In the genomic region with DNA sequence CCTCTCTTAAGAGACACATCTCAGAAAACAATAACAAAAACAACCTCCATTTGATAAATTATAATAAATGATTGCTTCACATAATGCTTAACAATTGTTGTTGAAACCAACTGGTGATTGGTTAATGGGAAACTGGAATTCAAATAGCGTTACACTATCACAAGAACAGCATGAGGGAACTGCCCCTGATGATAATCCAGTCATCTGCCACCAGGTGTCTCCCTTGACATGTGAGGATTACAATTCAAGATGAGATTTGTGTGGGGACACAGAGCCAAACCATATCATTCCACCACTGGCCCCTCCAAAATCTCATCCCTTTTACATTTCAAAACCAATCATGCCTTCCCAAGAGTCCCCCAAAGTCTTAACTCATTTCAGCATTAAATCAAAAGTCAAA, we compare ENCODE assay signal across 18 cellular contexts.
DNase-seq lines count a peak whose midpoint lies in the region; ATAC-seq and TF ChIP-seq lines count a peak whose summit lies in the region.
"Had no signal": no experiment of that assay in that cellular context is flagged by ENCODE, and none has a peak within 500 bp of the region (broad histone marks: within the 10 kb centered on the region; RNA-seq: fewer than 3 reads in every experiment).

No MANE protein-coding gene starts in this region.

- no peaks in the 10 kb centered on the region for H3K4me1 ChIP-seq in GM23338 (ENCODE audit: insufficient read depth)
- no peaks in the 10 kb centered on the region for H3K4me1 ChIP-seq in endodermal cell (ENCODE audit: control insufficient read depth, insufficient read depth, low read length)
- H3K4me1 ChIP-seq: sigmoid colon, uterus had no signal

- no peak overlapping the region for H3K27ac Mint-ChIP-seq in GM23338
- no peak overlapping the region for H3K27ac Mint-ChIP-seq in endodermal cell

- H3K4me3 ChIP-seq in AG09309 (ENCODE audit: control insufficient read depth, low read depth, low read length) (no peak overlapping the region), GM23338 (no peak overlapping the region), endodermal cell (ENCODE audit: low read length) (peak overlapping the region; percentile 31)
- H3K4me3 ChIP-seq: BLaER1 treated with 17β-estradiol and CSF1 and Interleukin-3, amounts not matched to agents 10 nM and 100 nM; lung; sigmoid colon; uterus had no signal

- H3K27ac ChIP-seq in GM23338 (ENCODE audit: low read depth) (no peak overlapping the region), endodermal cell (ENCODE audit: low read depth, low read length) (no peak overlapping the region)
- H3K27ac ChIP-seq: BLaER1 treated with 17β-estradiol and CSF1 and Interleukin-3, amounts not matched to agents 10 nM and 100 nM; sigmoid colon; uterus had no signal

- H3F3A ChIP-seq in GM23338 (replicated peaks; ENCODE audit: low read depth) = no peaks in the 10 kb centered on the region

- H3K9me3 Mint-ChIP-seq in GM23338 (peaks cover 37% of the 10 kb centered on the region), endodermal cell (peaks cover 30% of the 10 kb centered on the region)

- H3K27me3 ChIP-seq in GM23338 (ENCODE audit: insufficient read depth) (no peaks in the 10 kb centered on the region), endodermal cell (ENCODE audit: control insufficient read depth, insufficient read depth, low read length, poor library complexity, severe bottlenecking) (no peaks in the 10 kb centered on the region)
- H3K27me3 ChIP-seq: BLaER1 treated with 17β-estradiol and CSF1 and Interleukin-3, amounts not matched to agents 10 nM and 100 nM; sigmoid colon; uterus had no signal

- H3K9me2 ChIP-seq in GM23338 (ENCODE audit: insufficient read depth) = no peaks in the 10 kb centered on the region

- ATAC-seq in GM23338 (no peak), GM18861 (IDR thresholded peaks at IDR 0.05; ENCODE audit: unreplicated experiment) (no peak), GM21447 (IDR thresholded peaks at IDR 0.05; ENCODE audit: unreplicated experiment) (no peak)

- DNase-seq in AG09309 (ENCODE audit: low read depth) (no peak), GM23338 (ENCODE audit: low spot score) (peak; percentile 24), OCI-M1 (lab: John Stamatoyannopoulos, UW) (peak; percentile 4), endodermal cell (no peak), activated T-cell treated with anti-CD3 and anti-CD28 coated beads for 4 hours (no peak), NCI-H345 (lab: John Stamatoyannopoulos, UW) (no peak)
- DNase-seq: activated naive CD4-positive, alpha-beta T cell treated with anti-CD3 and anti-CD28 coated beads, Interleukin-2, amount 50 U/mL, for 16 hours; H7; NCI-H1417; NCI-H526 treated with DMSO at 0.1 percent for 48 hours; SIG-M5; sigmoid colon; stimulated activated naive CD4-positive, alpha-beta T cell treated with Interleukin-2 at 50 U/mL for 16 hours; uterus had no signal

- H3K36me3 Mint-ChIP-seq in GM23338 (ENCODE audit: low read depth) = peaks cover 28% of the 10 kb centered on the region
- H3K36me3 Mint-ChIP-seq in endodermal cell (ENCODE audit: low read depth) = peaks cover 6% of the 10 kb centered on the region

- H3K36me3 ChIP-seq in GM23338 (ENCODE audit: insufficient read depth) (no peaks in the 10 kb centered on the region; the same call in 1 of the 2 replicates), endodermal cell (ENCODE audit: control insufficient read depth, insufficient read depth, low read length) (no peaks in the 10 kb centered on the region)
- H3K36me3 ChIP-seq: sigmoid colon, uterus had no signal

- no peaks in the 10 kb centered on the region for H3K79me2 ChIP-seq in GM23338 (replicated peaks; ENCODE audit: insufficient read depth)

- no peak overlapping the region for H3K9ac ChIP-seq in endodermal cell (ENCODE audit: extremely low read depth, low read length, poor library complexity, severe bottlenecking)
- H3K9ac ChIP-seq: BLaER1 treated with 17β-estradiol and CSF1 and Interleukin-3, amounts not matched to agents 10 nM and 100 nM had no signal

- H3K4me3 Mint-ChIP-seq in GM23338 (no peak overlapping the region), endodermal cell (no peak overlapping the region)

- H2AFZ ChIP-seq in GM23338 = no peak overlapping the region

- TF ChIP-seq CTCF in AG09309 (IDR thresholded peaks at IDR 0.05; ENCODE audit: control insufficient read depth, insufficient read depth, low read depth, low read length, missing control alignments) = peak; percentile 37
- peak; percentile 48 to 57 for TF ChIP-seq CTCF in GM23338 (conservative IDR thresholded peaks at IDR 0.05; ENCODE audit: low read depth in 2 of 2)
- peak; percentile 50 for TF ChIP-seq CTCF in endodermal cell (conservative IDR thresholded peaks at IDR 0.05)

- no peak overlapping the region for H3K4me2 ChIP-seq in GM23338
- H3K4me2 ChIP-seq: BLaER1 treated with 17β-estradiol and CSF1 and Interleukin-3, amounts not matched to agents 10 nM and 100 nM had no signal

- 0 out of 3 replicates have a peak, but pooled peaks cover 3% of the 10 kb centered on the region for H3K4me1 Mint-ChIP-seq in GM23338
- H3K4me1 Mint-ChIP-seq in endodermal cell = peaks cover 3% of the 10 kb centered on the region

- H3K9me3 ChIP-seq in endodermal cell (ENCODE audit: control insufficient read depth, low read length) = peaks cover 36% of the 10 kb centered on the region
- H3K9me3 ChIP-seq: uterus had no signal

- WGBS in endodermal cell (ENCODE audit: insufficient coverage in 1 of 2, insufficient read length in 1 of 2), 2 experiments = 100% methylated on average over 1 of the region's 1 CpG

- no peaks in the 10 kb centered on the region for H4K20me1 ChIP-seq in GM23338 (replicated peaks; ENCODE audit: insufficient read depth)
- H4K20me1 ChIP-seq: BLaER1 treated with 17β-estradiol and CSF1 and Interleukin-3, amounts not matched to agents 10 nM and 100 nM had no signal

- H3K27me3 Mint-ChIP-seq in GM23338 (ENCODE audit: insufficient read depth, low read depth, poor library complexity) (no peaks in the 10 kb centered on the region), endodermal cell (ENCODE audit: insufficient read depth) (no peaks in the 10 kb centered on the region)

TF ChIP-seq in GM23338, 12 proteins besides CTCF, POLR2A, EP300 and RAD21 (continues in another document):
- TF ChIP-seq ZNF331 (CRISPR knock-in tag; IDR thresholded peaks at IDR 0.05; ENCODE audit: low read depth) (no peak), NANOG (IDR thresholded peaks at IDR 0.05; ENCODE audit: borderline replicate concordance) (no peak), POLR2AphosphoS5 (IDR thresholded peaks at IDR 0.05; ENCODE audit: low read depth) (no peak), REST (IDR thresholded peaks at IDR 0.05; ENCODE audit: unreplicated experiment) (no peak), CREB1 (CRISPR knock-in tag; IDR thresholded peaks at IDR 0.05; ENCODE audit: low read depth) (no peak), EZH2 (IDR thresholded peaks at IDR 0.05; ENCODE audit: low read depth, unreplicated experiment) (no peak), JUNB (IDR thresholded peaks at IDR 0.05; ENCODE audit: unreplicated experiment) (no peak), STAT1 (IDR thresholded peaks at IDR 0.05; ENCODE audit: unreplicated experiment) (no peak), EZH2phosphoT487 (IDR thresholded peaks at IDR 0.05; ENCODE audit: unreplicated experiment) (no peak), ZNF114 (CRISPR knock-in tag; IDR thresholded peaks at IDR 0.05) (no peak)
- TF ChIP-seq, protein P1, sequence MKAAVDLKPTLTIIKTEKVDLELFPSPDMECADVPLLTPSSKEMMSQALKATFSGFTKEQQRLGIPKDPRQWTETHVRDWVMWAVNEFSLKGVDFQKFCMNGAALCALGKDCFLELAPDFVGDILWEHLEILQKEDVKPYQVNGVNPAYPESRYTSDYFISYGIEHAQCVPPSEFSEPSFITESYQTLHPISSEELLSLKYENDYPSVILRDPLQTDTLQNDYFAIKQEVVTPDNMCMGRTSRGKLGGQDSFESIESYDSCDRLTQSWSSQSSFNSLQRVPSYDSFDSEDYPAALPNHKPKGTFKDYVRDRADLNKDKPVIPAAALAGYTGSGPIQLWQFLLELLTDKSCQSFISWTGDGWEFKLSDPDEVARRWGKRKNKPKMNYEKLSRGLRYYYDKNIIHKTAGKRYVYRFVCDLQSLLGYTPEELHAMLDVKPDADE (IDR thresholded peaks at IDR 0.05) = no peak

Comparison
In these comparisons a context has a peak if more than half of its experiments do, and no peak if none do; other contexts are left out.
1. DNase-seq: peak in GM23338 (single experiment) and OCI-M1 (single experiment); none in AG09309 (single experiment), endodermal cell (single experiment), activated T-cell treated with anti-CD3 and anti-CD28 coated beads for 4 hours (single experiment) and NCI-H345 (single experiment).
2. Peak in every context shown above with its lines, with median percentiles within 50 percentile points of each other: CTCF ChIP-seq.